In the genomic region with DNA sequence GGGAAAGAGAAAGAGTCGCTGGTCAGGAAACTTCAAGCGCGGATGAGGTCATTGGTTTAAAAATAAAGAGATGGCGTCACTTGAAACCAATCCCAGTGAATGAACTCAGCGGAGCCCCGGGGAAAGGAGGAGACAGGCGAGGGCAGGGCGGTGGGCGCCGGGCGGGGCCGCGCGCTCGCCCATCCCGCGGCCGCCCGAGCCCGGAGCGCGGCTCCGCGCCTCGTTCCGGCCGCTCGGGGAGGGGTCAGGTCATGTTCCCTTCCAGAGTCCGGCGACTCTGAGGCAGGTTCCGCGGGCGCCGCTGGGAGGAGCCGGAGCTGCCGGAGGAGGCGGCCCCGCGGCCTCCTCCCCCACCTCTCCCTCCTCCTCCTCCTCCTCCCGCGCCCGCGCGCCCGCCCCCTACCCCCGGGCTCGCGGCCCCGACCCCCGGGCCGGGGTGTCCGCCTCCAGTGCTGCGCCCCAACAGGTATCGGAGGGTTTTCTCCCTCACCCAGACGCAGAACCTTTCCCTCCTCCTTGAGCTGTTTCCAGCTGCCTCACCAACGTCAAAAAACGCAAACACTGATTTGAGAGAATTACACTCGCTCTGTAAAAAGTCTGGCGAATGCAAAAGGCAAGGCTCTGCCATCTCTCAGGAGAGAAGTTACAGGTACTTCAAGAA, we compare ENCODE assay signal across 8 cellular contexts. TPM values are rescaled to one million over a fixed set of nuclear protein-coding genes. Genes with fewer than 3 reads are reported as not detected.
DNase-seq lines count a peak whose midpoint lies in the region; ATAC-seq and TF ChIP-seq lines count a peak whose summit lies in the region.

A gene with protein sequence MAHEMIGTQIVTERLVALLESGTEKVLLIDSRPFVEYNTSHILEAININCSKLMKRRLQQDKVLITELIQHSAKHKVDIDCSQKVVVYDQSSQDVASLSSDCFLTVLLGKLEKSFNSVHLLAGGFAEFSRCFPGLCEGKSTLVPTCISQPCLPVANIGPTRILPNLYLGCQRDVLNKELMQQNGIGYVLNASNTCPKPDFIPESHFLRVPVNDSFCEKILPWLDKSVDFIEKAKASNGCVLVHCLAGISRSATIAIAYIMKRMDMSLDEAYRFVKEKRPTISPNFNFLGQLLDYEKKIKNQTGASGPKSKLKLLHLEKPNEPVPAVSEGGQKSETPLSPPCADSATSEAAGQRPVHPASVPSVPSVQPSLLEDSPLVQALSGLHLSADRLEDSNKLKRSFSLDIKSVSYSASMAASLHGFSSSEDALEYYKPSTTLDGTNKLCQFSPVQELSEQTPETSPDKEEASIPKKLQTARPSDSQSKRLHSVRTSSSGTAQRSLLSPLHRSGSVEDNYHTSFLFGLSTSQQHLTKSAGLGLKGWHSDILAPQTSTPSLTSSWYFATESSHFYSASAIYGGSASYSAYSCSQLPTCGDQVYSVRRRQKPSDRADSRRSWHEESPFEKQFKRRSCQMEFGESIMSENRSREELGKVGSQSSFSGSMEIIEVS (minus strand): TSS at position 279 of the 661 bp plus-strand sequence. CDS start 41,765 bp downstream, outside the sequence.

- peak within 1 kb of the TSS; percentile 78 for H3K27ac ChIP-seq in RWPE2 (ENCODE audit: poor library complexity, severe bottlenecking)

- peak within 1 kb of the TSS; percentile 94 for H3K4me3 ChIP-seq in RWPE2 (ENCODE audit: severe bottlenecking)

- no peaks in the 10 kb centered on the region for H3K9me3 ChIP-seq in RWPE2 (ENCODE audit: severe bottlenecking)

- TF ChIP-seq CTCF in RWPE2 (IDR thresholded peaks at IDR 0.05; ENCODE audit: poor library complexity, severe bottlenecking), result no peak

- peak within 1 kb of the TSS; percentile 85 to 95 (median 94) for H3K4me3 Mint-ChIP-seq in naive thymus-derived CD8-positive, alpha-beta T cell

- ATAC-seq in GM21825 (IDR thresholded peaks at IDR 0.05; ENCODE audit: unreplicated experiment) (peak; percentile 71), RWPE2 (ENCODE audit: low read depth) (peak; percentile 88)
- peak; percentile 69 to 70 for ATAC-seq in naive thymus-derived CD8-positive, alpha-beta T cell

- H3K4me1 Mint-ChIP-seq in naive thymus-derived CD8-positive, alpha-beta T cell, result peaks cover 11 to 37% (median 30%) of the 10 kb centered on the region in 4 donors

- POLR2A ChIA-PET in naive thymus-derived CD8-positive, alpha-beta T cell (lab: Charles Lee), result interaction anchor here (0.6 to 3.9 kb wide), 23 partner anchors 8 to 649 kb away, joined by 3 to 18 read pairs (median 4); a partner anchor contains a TSS

- H3K4me1 ChIP-seq in RWPE2 (ENCODE audit: insufficient read depth, poor library complexity, severe bottlenecking), result peaks cover 6% of the 10 kb centered on the region

- H3K36me3 ChIP-seq in RWPE2 (ENCODE audit: low read depth), result no peaks in the 10 kb centered on the region

- peak within 1 kb of the TSS; percentile 93 to 99 (median 98) for H3K27ac Mint-ChIP-seq in naive thymus-derived CD8-positive, alpha-beta T cell

- H3K27me3 ChIP-seq in RWPE2 (ENCODE audit: insufficient read depth, poor library complexity, severe bottlenecking), result no peaks in the 10 kb centered on the region

- DNase-seq in EL, result peak; percentile 98
- peak; percentile 39 to 46 for DNase-seq in Kasumi-1 (lab: John Stamatoyannopoulos, UW)
- DNase-seq in RWPE2 (ENCODE audit: low spot score), result peak; percentile 75
- peak; percentile 60 for DNase-seq in activated T-helper 9 cell treated with anti-CD3 and anti-CD28 coated beads, Interleukin-2, amount 50 U/mL, for 16 hours (ENCODE audit: low read depth)
- peak; percentile 98 for DNase-seq in fibroblast of peridontal ligament (ENCODE audit: extremely low read depth)
- peak; percentile 57 to 92 (median 84) for DNase-seq in naive thymus-derived CD8-positive, alpha-beta T cell
- DNase-seq in stimulated activated naive CD4-positive, alpha-beta T cell treated with Interleukin-2 at 50 U/mL for 16 hours (lab: John Stamatoyannopoulos, UW), result peak; percentile 71

- peaks cover 0 to 5% (median 0%) of the 10 kb centered on the region in 9 donors for H3K9me3 Mint-ChIP-seq in naive thymus-derived CD8-positive, alpha-beta T cell

- peaks cover 0 to 3% (median 0%) of the 10 kb centered on the region in 3 donors for H3K36me3 Mint-ChIP-seq in naive thymus-derived CD8-positive, alpha-beta T cell

- no peaks in the 10 kb centered on the region for H3K27me3 Mint-ChIP-seq in naive thymus-derived CD8-positive, alpha-beta T cell

RNA-seq across cellular contexts. Expression of the gene that starts here (rescaled TPM):
- 10 to 100 TPM; 27.0 to 30.4 TPM for total RNA-seq in naive thymus-derived CD8-positive, alpha-beta T cell
- polyA plus RNA-seq in naive thymus-derived CD8-positive, alpha-beta T cell, result 1 to 10 TPM; 4.5 to 4.7 (median 4.6) TPM

Comparison
In these comparisons a context has a peak if more than half of its experiments do, and no peak if none do; other contexts are left out.
1. Peak in every context shown above with its lines: DNase-seq, ATAC-seq, H3K4me3 ChIP-seq and H3K27ac ChIP-seq.
2. DNase-seq: peak in every context shown above with its lines; median percentile 98 in EL; 98 in fibroblast of peridontal ligament; 84 in naive thymus-derived CD8-positive, alpha-beta T cell; 75 in RWPE2; 71 in stimulated activated naive CD4-positive, alpha-beta T cell treated with Interleukin-2 at 50 U/mL for 16 hours; 60 in activated T-helper 9 cell treated with anti-CD3 and anti-CD28 coated beads, Interleukin-2, amount 50 U/mL, for 16 hours; 42 in Kasumi-1.